8 cellular contexts compared by ENCODE assay signal in genomic region chr19:41449079-41449864, GRCh38. TPM values are rescaled to one million over a fixed set of nuclear protein-coding genes. Genes with fewer than 3 reads are reported as not detected.
DNase-seq lines count a peak whose midpoint lies in the region; ATAC-seq and TF ChIP-seq lines count a peak whose summit lies in the region.

No MANE protein-coding gene starts in this region.

- H2AK5ac ChIP-seq in trophoblast cell (ENCODE audit: low read length) = no peak overlapping the region

- no peaks in the 10 kb centered on the region for H4K20me1 ChIP-seq in SK-N-SH (ENCODE audit: insufficient read depth)

- no peak overlapping the region for H4K12ac ChIP-seq in trophoblast cell (ENCODE audit: low read depth, low read length)

- no peak overlapping the region for H4K8ac ChIP-seq in trophoblast cell (ENCODE audit: low read depth, low read length)

- no peak overlapping the region for H3K23ac ChIP-seq in trophoblast cell (ENCODE audit: low read length)

- no peaks in the 10 kb centered on the region for H3K36me3 ChIP-seq in SK-N-SH (replicated peaks in 1 of 2; ENCODE audit: control insufficient read depth in 1 of 2, insufficient read depth in 2 of 2, low read length in 1 of 2)
- H3K36me3 ChIP-seq in trophoblast cell (ENCODE audit: control insufficient read depth in 1 of 2, insufficient read depth in 2 of 2, low read length in 2 of 2) = no peaks in the 10 kb centered on the region
- no peaks in the 10 kb centered on the region for H3K36me3 ChIP-seq in transverse colon

- intact Hi-C loops in transverse colon (cut with DNase I; ENCODE audit: low total_unique reads) = loop anchor here (5.0 kb wide), 1 partner anchor 123 kb away; no protein-coding TSS in a partner anchor

- CTCF ChIA-PET in SK-N-SH (lab: Yijun Ruan, JAX) = interaction anchor here (0.5 to 6.6 kb wide), 35 partner anchors 8 to 400 kb away, joined by 3 to 184 read pairs (median 4); partner anchors contain the start of genes B3GNT8, B9D2, CEACAM21 and DMAC2

- no peak overlapping the region for H2BK5ac ChIP-seq in trophoblast cell (ENCODE audit: low read depth, low read length, poor library complexity)

- H3K4me2 ChIP-seq in SK-N-SH (peak overlapping the region; percentile 59; the same call in 1 of the 2 replicates), trophoblast cell (ENCODE audit: low read length) (peak overlapping the region; percentile 18)

- no peaks in the 10 kb centered on the region for H3K9me2 ChIP-seq in SK-N-SH

- no peaks in the 10 kb centered on the region for H3K9me3 ChIP-seq in SK-N-SH
- peaks cover 4% of the 10 kb centered on the region for H3K9me3 ChIP-seq in trophoblast cell (ENCODE audit: insufficient read depth, low read depth, low read length)
- H3K9me3 ChIP-seq in transverse colon = no peaks in the 10 kb centered on the region

- H2AFZ ChIP-seq in SK-N-SH (ENCODE audit: low read depth) (peak overlapping the region; percentile 71; the same call in 1 of the 2 replicates), trophoblast cell (ENCODE audit: insufficient read depth, low read length, poor library complexity) (no peak overlapping the region)

- DNase-seq in GM10266 (ENCODE audit: extremely low spot score) = peak; percentile 78
- peak; percentile 89 for DNase-seq in KBM-7
- peak; percentile 89 for DNase-seq in SK-N-SH
- peak; percentile 76 for DNase-seq in activated naive CD4-positive, alpha-beta T cell treated with Interleukin-2 at 50 U/mL for 16 hours
- peak; percentile 70 for DNase-seq in glomerular visceral epithelial cell (ENCODE audit: extremely low spot score)
- DNase-seq in trophoblast cell = peak; percentile 35 to 71
- DNase-seq in transverse colon = peak; percentile 78

- H3K79me2 ChIP-seq in SK-N-SH (ENCODE audit: insufficient read depth) = no peaks in the 10 kb centered on the region
- no peaks in the 10 kb centered on the region for H3K79me2 ChIP-seq in trophoblast cell (ENCODE audit: control insufficient read depth, insufficient read depth, low read length, poor library complexity)

- no peak for ATAC-seq in HG03175 (IDR thresholded peaks at IDR 0.05; ENCODE audit: unreplicated experiment)

- peak overlapping the region in 1 of 2 experiments; percentile 46; a peak in 1 of 4 replicates for H3K4me3 ChIP-seq in SK-N-SH (ENCODE audit: low read depth in 2 of 2, low read length in 1 of 2)
- no peak overlapping the region for H3K4me3 ChIP-seq in trophoblast cell (ENCODE audit: low read depth, low read length)
- H3K4me3 ChIP-seq in transverse colon = peak overlapping the region in 1 of 4 donors; percentile 20

- no peak overlapping the region for H3K18ac ChIP-seq in trophoblast cell (ENCODE audit: low read length)

- H3K9ac ChIP-seq in SK-N-SH (no peak overlapping the region), trophoblast cell (ENCODE audit: low read length) (no peak overlapping the region)

- no peak overlapping the region for H3K14ac ChIP-seq in trophoblast cell (ENCODE audit: low read length)

- no peaks in the 10 kb centered on the region for H3K4me1 ChIP-seq in SK-N-SH (ENCODE audit: control insufficient read depth in 1 of 2, insufficient read depth in 2 of 2, low read depth in 1 of 2, low read length in 1 of 2)
- H3K4me1 ChIP-seq in trophoblast cell (ENCODE audit: control insufficient read depth in 1 of 2, insufficient read depth in 2 of 2, low read length in 2 of 2) = no peaks in the 10 kb centered on the region
- peaks cover 0 to 5% (median 0%) of the 10 kb centered on the region in 4 donors for H3K4me1 ChIP-seq in transverse colon

- no peaks in the 10 kb centered on the region for H3K79me1 ChIP-seq in trophoblast cell (ENCODE audit: low read length)

- no peak overlapping the region for H2BK12ac ChIP-seq in trophoblast cell (ENCODE audit: low read length)

- in situ Hi-C loops in KBM-7 (cut with MboI; ENCODE audit: low pct_unique_long_range_greater_than_20kb, low sequenced_read_pairs) (loop anchor here (10.0 kb wide), 1 partner anchor 126 kb away; the partner anchor contains the start of gene CEACAM21), transverse colon (cut with MboI; ENCODE audit: low pct_ligation_motif_present in 1 of 4, low pct_unique_long_range_greater_than_20kb in 1 of 4, low sequenced_read_pairs in 3 of 4) (loop anchor here in 2 of 4 donors (5.0 to 10.0 kb wide), 2 partner anchors 123 to 126 kb away; partner anchors contain the start of gene CEACAM21 (in 1 of the 2))

- TF ChIP-seq POLR2A in transverse colon (IDR thresholded peaks at IDR 0.05) = no peak

- 3% methylated on average over 19 of the region's 22 CpGs for WGBS in SK-N-SH (ENCODE audit: low lambda C conversion rate)
- WGBS in trophoblast cell (ENCODE audit: extremely low coverage, insufficient coverage, insufficient read length) = no CpG with 5 or more reads among the region's 22 CpGs
- WGBS in transverse colon (ENCODE audit: low coverage in 1 of 2), 2 donors = 6 to 7% methylated on average over 3 to 22 of the region's 22 CpGs

- H3K4ac ChIP-seq in trophoblast cell (ENCODE audit: low read depth, low read length) = no peak overlapping the region

- TF ChIP-seq RAD21 in SK-N-SH (IDR thresholded peaks at IDR 0.05; ENCODE audit: low read length) = peak; percentile 79

- no peak overlapping the region for H2BK120ac ChIP-seq in trophoblast cell (ENCODE audit: insufficient read depth, low read length, poor library complexity)

- H3K27ac ChIP-seq in SK-N-SH (ENCODE audit: low read depth in 2 of 2, low read length in 1 of 2) (no peak overlapping the region), trophoblast cell (ENCODE audit: low read depth, low read length) (no peak overlapping the region), transverse colon (no peak overlapping the region)

- TF ChIP-seq EP300 in SK-N-SH (IDR thresholded peaks at IDR 0.05; ENCODE audit: borderline replicate concordance in 1 of 2, low read depth in 1 of 2, low read length in 1 of 2) (no peak), transverse colon (IDR thresholded peaks at IDR 0.05; ENCODE audit: low read depth) (no peak)

- no peaks in the 10 kb centered on the region for H3F3A ChIP-seq in SK-N-SH (replicated peaks; ENCODE audit: insufficient read depth)

- POLR2A ChIA-PET in SK-N-SH (lab: Yijun Ruan, JAX) = interaction anchor here (0.9 to 1.2 kb wide), 2 partner anchors 10 to 114 kb away, joined by 3 read pairs; partner anchors contain the start of gene DMAC2

- peaks cover 80% of the 10 kb centered on the region for H3K27me3 ChIP-seq in SK-N-SH (ENCODE audit: insufficient read depth)
- H3K27me3 ChIP-seq in trophoblast cell (ENCODE audit: insufficient read depth, low read length) = no peaks in the 10 kb centered on the region
- peaks cover 21% of the 10 kb centered on the region for H3K27me3 ChIP-seq in transverse colon

- TF ChIP-seq CTCF in GM10266 (IDR thresholded peaks at IDR 0.05; ENCODE audit: control insufficient read depth, insufficient read depth, low read depth, missing control alignments) = peak; percentile 99
- TF ChIP-seq CTCF in SK-N-SH (IDR thresholded peaks at IDR 0.05) = peak; percentile 98
- TF ChIP-seq CTCF in transverse colon (IDR thresholded peaks at IDR 0.05) = peak; percentile 94 to 99 (median 98)

- H4K91ac ChIP-seq in trophoblast cell (ENCODE audit: low read depth, low read length) = no peak overlapping the region

TF ChIP-seq in SK-N-SH, 30 proteins besides CTCF, POLR2A, EP300 and RAD21:
- TF ChIP-seq SMC3 (IDR thresholded peaks at IDR 0.05; ENCODE audit: low read depth, low read length) (peak; percentile 95), TAF1 (IDR thresholded peaks at IDR 0.05; ENCODE audit: borderline replicate concordance, low read depth, low read length) (no peak), FOXJ3 (CRISPR knock-in tag; IDR thresholded peaks at IDR 0.05) (no peak), POLR2AphosphoS5 (IDR thresholded peaks at IDR 0.05; ENCODE audit: low read depth, low read length) (no peak), GATA2 (CRISPR knock-in tag; IDR thresholded peaks at IDR 0.05) (no peak), TCF12 (IDR thresholded peaks at IDR 0.05) (no peak)
- TF ChIP-seq, protein P1, sequence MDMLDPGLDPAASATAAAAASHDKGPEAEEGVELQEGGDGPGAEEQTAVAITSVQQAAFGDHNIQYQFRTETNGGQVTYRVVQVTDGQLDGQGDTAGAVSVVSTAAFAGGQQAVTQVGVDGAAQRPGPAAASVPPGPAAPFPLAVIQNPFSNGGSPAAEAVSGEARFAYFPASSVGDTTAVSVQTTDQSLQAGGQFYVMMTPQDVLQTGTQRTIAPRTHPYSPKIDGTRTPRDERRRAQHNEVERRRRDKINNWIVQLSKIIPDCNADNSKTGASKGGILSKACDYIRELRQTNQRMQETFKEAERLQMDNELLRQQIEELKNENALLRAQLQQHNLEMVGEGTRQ (IDR thresholded peaks at IDR 0.05; ENCODE audit: borderline replicate concordance, low read depth, low read length) = no peak
TF ChIP-seq in SK-N-SH: peak in this region for 1.

RNA-seq across cellular contexts. Expression of gene ERICH4, which starts 6.3 kb away (rescaled TPM):
- not detected in 2 replicates for polyA plus RNA-seq in SK-N-SH (2012; rRNA removed)
- 0.03 TPM in 1 of 2 replicates, not detected in the other for polyA plus RNA-seq in SK-N-SH (2012; cell fraction: cytosol; rRNA removed)
- not detected in 2 replicates for polyA plus RNA-seq in SK-N-SH (2012; cell fraction: nucleus; rRNA removed)
- not detected in 2 replicates for polyA plus RNA-seq in trophoblast cell (2013)
- not detected for total RNA-seq in transverse colon

RNA-seq across cellular contexts. Expression of gene DMAC2, which starts 9.6 kb away (rescaled TPM):
- polyA plus RNA-seq in SK-N-SH (2012; rRNA removed) = 70.2 and 71.4 TPM in 2 replicates
- 49.7 and 58.5 TPM in 2 replicates for polyA plus RNA-seq in SK-N-SH (2012; cell fraction: cytosol; rRNA removed)
- 39.9 and 42.8 TPM in 2 replicates for polyA plus RNA-seq in SK-N-SH (2012; cell fraction: nucleus; rRNA removed)
- polyA plus RNA-seq in trophoblast cell (2013) = 48.6 and 50.5 TPM in 2 replicates
- total RNA-seq in transverse colon = 10 to 100 TPM; 15.9 to 65.8 (median 50.1) TPM

RNA-seq across cellular contexts. Expression of gene B3GNT8, which starts 22.1 kb away (rescaled TPM):
- not detected in 2 replicates for polyA plus RNA-seq in SK-N-SH (2012; rRNA removed)
- polyA plus RNA-seq in SK-N-SH (2012; cell fraction: cytosol; rRNA removed) = 0.04 TPM in 1 of 2 replicates, not detected in the other
- polyA plus RNA-seq in SK-N-SH (2012; cell fraction: nucleus; rRNA removed) = 0.04 TPM in 2 replicates
- polyA plus RNA-seq in trophoblast cell (2013) = 2.6 and 2.9 TPM in 2 replicates
- total RNA-seq in transverse colon = 100 to 1,000 TPM in 1 of 4 donors, 10 to 100 TPM in 3; 18.5 to 225 (median 49.1) TPM

RNA-seq across cellular contexts. Expression of gene BCKDHA, which starts 51.7 kb away (rescaled TPM):
- polyA plus RNA-seq in SK-N-SH (2012; rRNA removed) = 16.3 and 30.9 TPM in 2 replicates
- polyA plus RNA-seq in SK-N-SH (2012; cell fraction: cytosol; rRNA removed) = 10.7 and 13.2 TPM in 2 replicates
- 24.9 and 25.6 TPM in 2 replicates for polyA plus RNA-seq in SK-N-SH (2012; cell fraction: nucleus; rRNA removed)
- polyA plus RNA-seq in trophoblast cell (2013) = 26.2 and 26.4 TPM in 2 replicates
- total RNA-seq in transverse colon = 10 to 100 TPM; 12.0 to 29.9 (median 20.9) TPM

RNA-seq across cellular contexts. Expression of gene EXOSC5, which starts 52.1 kb away (rescaled TPM):
- 71.3 and 74.1 TPM in 2 replicates for polyA plus RNA-seq in SK-N-SH (2012; rRNA removed)
- polyA plus RNA-seq in SK-N-SH (2012; cell fraction: cytosol; rRNA removed) = 37.8 and 52.6 TPM in 2 replicates
- polyA plus RNA-seq in SK-N-SH (2012; cell fraction: nucleus; rRNA removed) = 42.1 and 45.3 TPM in 2 replicates
- 8.1 and 8.4 TPM in 2 replicates for polyA plus RNA-seq in trophoblast cell (2013)
- 10 to 100 TPM in 3 of 4 donors, 1 to 10 TPM in 1; 4.0 to 20.6 (median 10.8) TPM for total RNA-seq in transverse colon
